In genomic region chr15:63973212-63974009, GRCh38 we compare ENCODE assay signal across 14 cellular contexts.
DNase-seq lines count a peak whose midpoint lies in the region; ATAC-seq, FAIRE-seq and TF ChIP-seq lines count a peak whose summit lies in the region.
"Had no signal": no experiment of that assay in that cellular context is flagged by ENCODE, and none has a peak within 500 bp of the region (broad histone marks: within the 10 kb centered on the region; RNA-seq: fewer than 3 reads in every experiment).

No MANE protein-coding gene starts in this region.

- TF ChIP-seq EP300 in HepG2 (IDR thresholded peaks at IDR 0.05; ENCODE audit: low read depth in 2 of 2, low read length in 2 of 2), result no peak
- no peak for TF ChIP-seq EP300 in HepG2 (CRISPR knock-in tag; IDR thresholded peaks at IDR 0.05; ENCODE audit: borderline replicate concordance)

- H3K4me1 Mint-ChIP-seq in activated CD4-positive, alpha-beta memory T cell treated with anti-CD3 and anti-CD28 coated beads for 36 hours (ENCODE audit: low read depth), result peaks cover 35% of the 10 kb centered on the region

- no peak overlapping the region for H3K27ac ChIP-seq in liver (ENCODE audit: low read depth in 1 of 2, low read length in 2 of 2)
- H3K27ac ChIP-seq in HepG2 (ENCODE audit: extremely low read length, insufficient read depth, low read length), result no peak overlapping the region
- H3K27ac ChIP-seq in brain microvascular endothelial cell, result no peak overlapping the region
- peak overlapping the region in 2 of 3 donors; percentile 20 to 52 for H3K27ac ChIP-seq in right lobe of liver
- H3K27ac ChIP-seq: BLaER1, VCaP had no signal

- H3K27ac Mint-ChIP-seq in activated CD4-positive, alpha-beta memory T cell treated with anti-CD3 and anti-CD28 coated beads for 36 hours, result no peak overlapping the region
- H3K27ac Mint-ChIP-seq: activated T-cell treated with anti-CD3 and anti-CD28 coated beads, Interleukin-2, amount 50 U/mL, for 24 hours had no signal

- no peak for ATAC-seq in HepG2
- ATAC-seq in right lobe of liver, result peak in 1 of 4 donors; percentile 45
- no peak for ATAC-seq in GM19035 (IDR thresholded peaks at IDR 0.05; ENCODE audit: unreplicated experiment)

- H3K36me3 ChIP-seq in liver (ENCODE audit: control insufficient read depth in 4 of 4, insufficient read depth in 3 of 4, low read depth in 1 of 4, low read length in 3 of 4), result no peaks in the 10 kb centered on the region
- H3K36me3 ChIP-seq in HepG2 (replicated peaks in 1 of 2; ENCODE audit: control insufficient read depth in 1 of 2, insufficient read depth in 2 of 2, low read length in 2 of 2), result no peaks in the 10 kb centered on the region
- H3K36me3 ChIP-seq in brain microvascular endothelial cell (replicated peaks), result no peaks in the 10 kb centered on the region
- H3K36me3 ChIP-seq in right lobe of liver, result no peaks in the 10 kb centered on the region
- H3K36me3 ChIP-seq: BLaER1 had no signal

- DNase-seq in HepG2 (ENCODE audit: low spot score) (no peak), brain microvascular endothelial cell (peak; percentile 40), right lobe of liver (peak in 1 of 3 donors; percentile 29), DMS53 treated with DMSO at 0.1 percent for 48 hours (lab: John Stamatoyannopoulos, UW; ENCODE audit: unreplicated experiment) (no peak), NCI-H1694 treated with DMSO at 0.1 percent for 48 hours (lab: John Stamatoyannopoulos, UW) (no peak)
- DNase-seq in activated CD4-positive, alpha-beta memory T cell treated with anti-CD3 and anti-CD28 coated beads for 36 hours, result no peak
- DNase-seq: activated T-cell treated with anti-CD3 and anti-CD28 coated beads, Interleukin-2, amount 50 U/mL, for 24 hours; NCI-H1092; NCI-H510A treated with DMSO at 0.1 percent for 48 hours had no signal

- H3K27me3 ChIP-seq in liver (ENCODE audit: control insufficient read depth in 4 of 4, insufficient read depth in 4 of 4, low read length in 3 of 4) (no peaks in the 10 kb centered on the region), HepG2 (ENCODE audit: control insufficient read depth in 1 of 2, insufficient read depth in 2 of 2, low read length in 2 of 2) (no peaks in the 10 kb centered on the region), brain microvascular endothelial cell (replicated peaks) (no peaks in the 10 kb centered on the region), right lobe of liver (no peaks in the 10 kb centered on the region)
- H3K27me3 ChIP-seq: BLaER1 had no signal

- no peak for TF ChIP-seq POLR2A in HepG2 (IDR thresholded peaks at IDR 0.05; ENCODE audit: insufficient read depth in 1 of 2, low read depth in 2 of 2, low read length in 2 of 2)
- no peak for TF ChIP-seq POLR2A in right lobe of liver (IDR thresholded peaks at IDR 0.05)

- H3K4me3 ChIP-seq in liver (ENCODE audit: low read depth in 1 of 3, low read length in 3 of 3) (no peak overlapping the region), HepG2 (replicated peaks in 1 of 3; ENCODE audit: insufficient read depth in 1 of 3, low read depth in 2 of 3, low read length in 3 of 3) (no peak overlapping the region), brain microvascular endothelial cell (ENCODE audit: low read depth, low read length) (no peak overlapping the region), right lobe of liver (peak overlapping the region in 1 of 3 donors; percentile 2)
- H3K4me3 ChIP-seq: BLaER1 had no signal

- POLR2A ChIA-PET in HepG2 (lab: Yijun Ruan, JAX), result no interaction called here
- POLR2A ChIA-PET in activated CD4-positive, alpha-beta memory T cell treated with anti-CD3 and anti-CD28 coated beads for 36 hours (lab: Charles Lee), result no interaction called here

- H3K9me3 Mint-ChIP-seq in activated CD4-positive, alpha-beta memory T cell treated with anti-CD3 and anti-CD28 coated beads for 36 hours, result no peaks in the 10 kb centered on the region
- H3K9me3 Mint-ChIP-seq: activated T-cell treated with anti-CD3 and anti-CD28 coated beads, Interleukin-2, amount 50 U/mL, for 24 hours had no signal

- no peak overlapping the region for H3K4me3 Mint-ChIP-seq in activated CD4-positive, alpha-beta memory T cell treated with anti-CD3 and anti-CD28 coated beads for 36 hours
- H3K4me3 Mint-ChIP-seq: activated T-cell treated with anti-CD3 and anti-CD28 coated beads, Interleukin-2, amount 50 U/mL, for 24 hours had no signal

- no peak for FAIRE-seq in HepG2 (lab: Jason Lieb, UNC)
- FAIRE-seq: endothelial cell of umbilical vein had no signal

- H3K9me3 ChIP-seq in liver (ENCODE audit: control insufficient read depth in 4 of 4, low read length in 3 of 4) (no peaks in the 10 kb centered on the region), HepG2 (ENCODE audit: low read length) (no peaks in the 10 kb centered on the region), right lobe of liver (no peaks in the 10 kb centered on the region)
- H3K9me3 ChIP-seq: BLaER1 had no signal

- H3K36me3 Mint-ChIP-seq in activated CD4-positive, alpha-beta memory T cell treated with anti-CD3 and anti-CD28 coated beads for 36 hours, result no peaks in the 10 kb centered on the region

- H3K4me1 ChIP-seq in liver (ENCODE audit: control insufficient read depth in 4 of 4, insufficient read depth in 4 of 4, low read length in 3 of 4) (peaks cover 8 to 28% (median 18%) of the 10 kb centered on the region in 4 donors), HepG2 (ENCODE audit: insufficient read depth, low read length) (peaks cover 7% of the 10 kb centered on the region), right lobe of liver (peaks cover 0 to 29% (median 12%) of the 10 kb centered on the region in 4 donors)

- 41% methylated on average over 2 of the region's 2 CpGs for WGBS in liver
- WGBS in HepG2 (ENCODE audit: low lambda C conversion rate), result 74% methylated on average over 1 of the region's 2 CpGs
- WGBS in right lobe of liver (ENCODE audit: insufficient coverage, low coverage, low lambda C conversion rate, missing lambda C conversion rate), result 77% methylated on average over 1 of the region's 2 CpGs

- TF ChIP-seq RAD21 in liver (IDR thresholded peaks at IDR 0.05), result no peak
- no peak for TF ChIP-seq RAD21 in HepG2 (CRISPR knock-in tag; IDR thresholded peaks at IDR 0.05)

- in situ Hi-C loops in HepG2 (cut with HindIII; ENCODE audit: extremely low pct_ligation_motif_present, low pct_unique_long_range_greater_than_20kb) (no loop called here), brain microvascular endothelial cell (cut with HindIII; ENCODE audit: low pct_ligation_motif_present, low sequenced_read_pairs) (no loop called here)

- CTCF ChIA-PET in HepG2 (lab: Yijun Ruan, JAX; ENCODE audit: low intra/inter-chr PET ratio, low total read pairs), result no interaction called here
- CTCF ChIA-PET in activated CD4-positive, alpha-beta memory T cell treated with anti-CD3 and anti-CD28 coated beads for 36 hours (lab: Charles Lee), result interaction anchor here (1.7 kb wide), 1 partner anchor 94 kb away, joined by 3 read pairs; no protein-coding TSS in a partner anchor

- H3K4me2 ChIP-seq in HepG2 (ENCODE audit: low read depth, low read length), result no peak overlapping the region
- H3K4me2 ChIP-seq: BLaER1 had no signal

- TF ChIP-seq CTCF in liver (IDR thresholded peaks at IDR 0.05; ENCODE audit: low read depth, low read length, missing input control), result no peak
- TF ChIP-seq CTCF in HepG2 (CRISPR knock-in tag; IDR thresholded peaks at IDR 0.05), result no peak
- no peak for TF ChIP-seq CTCF in brain microvascular endothelial cell (IDR thresholded peaks at IDR 0.05; ENCODE audit: low read depth, low read length, missing control alignments)
- no peak for TF ChIP-seq CTCF in right lobe of liver (IDR thresholded peaks at IDR 0.05)

- no peaks in the 10 kb centered on the region for H3K79me2 ChIP-seq in HepG2 (ENCODE audit: insufficient read depth, low read length)

- H4K20me1 ChIP-seq in HepG2 (ENCODE audit: insufficient read depth, low read length), result no peaks in the 10 kb centered on the region
- H4K20me1 ChIP-seq: BLaER1 had no signal

- H3K27me3 Mint-ChIP-seq in activated CD4-positive, alpha-beta memory T cell treated with anti-CD3 and anti-CD28 coated beads for 36 hours, result peaks cover 1% of the 10 kb centered on the region
- H3K27me3 Mint-ChIP-seq: activated T-cell treated with anti-CD3 and anti-CD28 coated beads, Interleukin-2, amount 50 U/mL, for 24 hours had no signal

- BruUV-seq in HepG2 (replicated peaks; lab: Mats Ljungman, UMichigan), result no TSS peak

- no peak overlapping the region for H2AFZ ChIP-seq in HepG2 (ENCODE audit: low read length)

- intact Hi-C loops in HepG2 (cut with micrococcal nuclease; ENCODE audit: unreplicated experiment), result no loop called here
- intact Hi-C loops in right lobe of liver (cut with DNase I), result no loop called here
- intact Hi-C loops in activated CD4-positive, alpha-beta memory T cell treated with anti-CD3 and anti-CD28 coated beads for 36 hours (cut with micrococcal nuclease), result no loop called here

- H3K9ac ChIP-seq in liver (ENCODE audit: low read depth in 1 of 2, low read length in 2 of 2) (no peak overlapping the region), HepG2 (ENCODE audit: insufficient read depth, low read depth, low read length) (no peak overlapping the region)
- H3K9ac ChIP-seq: BLaER1 had no signal

TF ChIP-seq in liver, 16 proteins besides CTCF, POLR2A, EP300 and RAD21 (continues in another document):
- TF ChIP-seq NR2F2 (IDR thresholded peaks at IDR 0.05), result no peak
- no peak for TF ChIP-seq GABPA (IDR thresholded peaks at IDR 0.05 in 1 of 2, conservative IDR thresholded peaks at IDR 0.05 in 1 of 2)
- no peak for TF ChIP-seq MAX (IDR thresholded peaks at IDR 0.05)
- no peak for TF ChIP-seq SP1 (IDR thresholded peaks at IDR 0.05)
- TF ChIP-seq FOXA1 (IDR thresholded peaks at IDR 0.05), result no peak
- no peak for TF ChIP-seq YY1 (IDR thresholded peaks at IDR 0.05)
- TF ChIP-seq FOXA2 (IDR thresholded peaks at IDR 0.05), result no peak
- TF ChIP-seq EGR1 (IDR thresholded peaks at IDR 0.05; ENCODE audit: low read depth in 2 of 2), result no peak
- peak; percentile 65 for TF ChIP-seq HNF4G (IDR thresholded peaks at IDR 0.05)
- no peak for TF ChIP-seq TAF1 (conservative IDR thresholded peaks at IDR 0.05)

TF ChIP-seq in HepG2, 621 proteins besides CTCF, POLR2A, EP300 and RAD21:
- TF ChIP-seq SP2 (CRISPR knock-in tag; IDR thresholded peaks at IDR 0.05), result no peak
- TF ChIP-seq HNRNPLL (IDR thresholded peaks at IDR 0.05; ENCODE audit: low read depth, low read length, poor library complexity, severe bottlenecking), result no peak
- TF ChIP-seq FOXC1 (CRISPR knock-in tag; IDR thresholded peaks at IDR 0.05; ENCODE audit: borderline replicate concordance), result no peak
- TF ChIP-seq TP53 (CRISPR knock-in tag; conservative IDR thresholded peaks at IDR 0.05), result no peak
- TF ChIP-seq ZMYM3 (CRISPR knock-in tag; IDR thresholded peaks at IDR 0.05), result no peak
- no peak for TF ChIP-seq ARNTL (CRISPR knock-in tag; IDR thresholded peaks at IDR 0.05)
- TF ChIP-seq ATF1 (CRISPR knock-in tag; IDR thresholded peaks at IDR 0.05), result no peak
- no peak for TF ChIP-seq AGO1 (IDR thresholded peaks at IDR 0.05; ENCODE audit: low read depth, low read length, poor library complexity, severe bottlenecking)
- TF ChIP-seq NCOA2 (CRISPR knock-in tag; IDR thresholded peaks at IDR 0.05), result no peak

Comparison
In these comparisons a context has a peak if more than half of its experiments do, and no peak if none do; other contexts are left out.
1. H3K27ac ChIP-seq: peak in right lobe of liver (2 of 3); none in liver (0 of 2), HepG2 (single experiment) and brain microvascular endothelial cell (single experiment).